ENCODE assay signal across 8 cellular contexts in genomic region chr19:12794196-12794921, GRCh38. TPM values are rescaled to one million over a fixed set of nuclear protein-coding genes. Genes with fewer than 3 reads are reported as not detected.
A peak's percentile ranks its signal among the peaks of the same experiment; 100 is the strongest.
DNase-seq lines count a peak whose midpoint lies in the region; ATAC-seq and TF ChIP-seq lines count a peak whose summit lies in the region.

No MANE protein-coding gene starts in this region.

- WGBS in hepatocyte (ENCODE audit: low lambda C conversion rate, missing lambda C conversion rate) = 68% methylated on average over 6 of the region's 6 CpGs

- peaks cover 12% of the 10 kb centered on the region for H3K36me3 Mint-ChIP-seq in stimulated activated memory B cell treated with anti-CD40 and anti-IgM and Interleukin-4, amounts not matched to agents 10 μg/mL and 1 μg/mL and 100 μg/mL, for 72 hours

- peak overlapping the region; percentile 70 for H3K4me3 Mint-ChIP-seq in stimulated activated memory B cell treated with anti-CD40 and anti-IgM and Interleukin-4, amounts not matched to agents 10 μg/mL and 1 μg/mL and 100 μg/mL, for 72 hours

- in situ Hi-C loops in KBM-7 (cut with MboI; ENCODE audit: low pct_unique_long_range_greater_than_20kb, low sequenced_read_pairs) = no loop called here

- peak overlapping the region; percentile 91 for H3K27ac ChIP-seq in VCaP
- H3K27ac ChIP-seq in hepatocyte = peak overlapping the region; percentile 99

- peak; percentile 25 for DNase-seq in DMS79 treated with DMSO at 0.1 percent for 48 hours (lab: John Stamatoyannopoulos, UW)
- no peak for DNase-seq in DMS79 (lab: John Stamatoyannopoulos, UW)
- no peak for DNase-seq in hepatocyte (ENCODE audit: low spot score)
- no peak for DNase-seq in KBM-7
- no peak for DNase-seq in NCI-H2227 treated with DMSO at 0.1 percent for 48 hours (lab: John Stamatoyannopoulos, UW)
- no peak for DNase-seq in NCI-H2107 treated with DMSO at 0.1 percent for 48 hours (lab: John Stamatoyannopoulos, UW; ENCODE audit: unreplicated experiment)

- no peaks in the 10 kb centered on the region for H3K36me3 ChIP-seq in hepatocyte (replicated peaks; ENCODE audit: insufficient read depth, low read depth)

- no peaks in the 10 kb centered on the region for H3K9me3 ChIP-seq in hepatocyte (ENCODE audit: low read depth)

- no peak for ATAC-seq in stimulated activated memory B cell treated with anti-CD40 and anti-IgM and Interleukin-4, amounts not matched to agents 10 μg/mL and 1 μg/mL and 100 μg/mL, for 72 hours

- no peaks in the 10 kb centered on the region for H3K9me2 ChIP-seq in hepatocyte (replicated peaks; ENCODE audit: insufficient read depth)

- H3K4me1 ChIP-seq in hepatocyte (ENCODE audit: insufficient read depth) = peaks cover 14% of the 10 kb centered on the region

- peaks cover 36% of the 10 kb centered on the region for H3K4me1 Mint-ChIP-seq in stimulated activated memory B cell treated with anti-CD40 and anti-IgM and Interleukin-4, amounts not matched to agents 10 μg/mL and 1 μg/mL and 100 μg/mL, for 72 hours

- peak overlapping the region; percentile 12 for H3K4me3 ChIP-seq in hepatocyte

- no peak for TF ChIP-seq CTCF in VCaP (conservative IDR thresholded peaks at IDR 0.05)
- TF ChIP-seq CTCF in hepatocyte (IDR thresholded peaks at IDR 0.05; ENCODE audit: poor library complexity) = no peak

- H2AFZ ChIP-seq in hepatocyte = no peak overlapping the region

- peak overlapping the region; percentile 91 for H3K27ac Mint-ChIP-seq in stimulated activated memory B cell treated with anti-CD40 and anti-IgM and Interleukin-4, amounts not matched to agents 10 μg/mL and 1 μg/mL and 100 μg/mL, for 72 hours

- no peaks in the 10 kb centered on the region for H3K27me3 Mint-ChIP-seq in stimulated activated memory B cell treated with anti-CD40 and anti-IgM and Interleukin-4, amounts not matched to agents 10 μg/mL and 1 μg/mL and 100 μg/mL, for 72 hours

- H4K20me1 ChIP-seq in hepatocyte (ENCODE audit: insufficient read depth, poor library complexity, severe bottlenecking) = peaks cover 10% of the 10 kb centered on the region

- H3K79me2 ChIP-seq in hepatocyte = peaks cover 20% of the 10 kb centered on the region

- no peaks in the 10 kb centered on the region for H3K27me3 ChIP-seq in hepatocyte

- peak overlapping the region; percentile 84 for H3K4me2 ChIP-seq in hepatocyte

- no peaks in the 10 kb centered on the region for H3K9me3 Mint-ChIP-seq in stimulated activated memory B cell treated with anti-CD40 and anti-IgM and Interleukin-4, amounts not matched to agents 10 μg/mL and 1 μg/mL and 100 μg/mL, for 72 hours

RNA-seq across cellular contexts. Expression of gene JUNB, which starts 3.1 kb away (rescaled TPM):
- total RNA-seq in hepatocyte = 343 and 399 TPM in 2 replicates
- polyA plus RNA-seq in hepatocyte = 539 and 633 TPM in 2 replicates

RNA-seq across cellular contexts. Expression of gene PRDX2, which starts 7.2 kb away (rescaled TPM):
- 497 and 589 TPM in 2 replicates for total RNA-seq in hepatocyte
- 581 and 582 TPM in 2 replicates for polyA plus RNA-seq in hepatocyte

RNA-seq across cellular contexts. Expression of gene THSD8, which starts 7.5 kb away (rescaled TPM):
- total RNA-seq in hepatocyte = not detected in 2 replicates
- polyA plus RNA-seq in hepatocyte = 5.1 and 5.7 TPM in 2 replicates

RNA-seq across cellular contexts. Expression of gene RNASEH2A, which starts 12.0 kb away (rescaled TPM):
- 8.3 and 9.3 TPM in 2 replicates for total RNA-seq in hepatocyte
- polyA plus RNA-seq in hepatocyte = 20.4 and 25.7 TPM in 2 replicates

RNA-seq across cellular contexts. Expression of gene HOOK2, which starts 19.0 kb away (rescaled TPM):
- total RNA-seq in hepatocyte = 44.3 and 70.5 TPM in 2 replicates
- polyA plus RNA-seq in hepatocyte = 113 and 128 TPM in 2 replicates
